Comparison of ENCODE assay signal across 1 cellular context in the genomic region with DNA sequence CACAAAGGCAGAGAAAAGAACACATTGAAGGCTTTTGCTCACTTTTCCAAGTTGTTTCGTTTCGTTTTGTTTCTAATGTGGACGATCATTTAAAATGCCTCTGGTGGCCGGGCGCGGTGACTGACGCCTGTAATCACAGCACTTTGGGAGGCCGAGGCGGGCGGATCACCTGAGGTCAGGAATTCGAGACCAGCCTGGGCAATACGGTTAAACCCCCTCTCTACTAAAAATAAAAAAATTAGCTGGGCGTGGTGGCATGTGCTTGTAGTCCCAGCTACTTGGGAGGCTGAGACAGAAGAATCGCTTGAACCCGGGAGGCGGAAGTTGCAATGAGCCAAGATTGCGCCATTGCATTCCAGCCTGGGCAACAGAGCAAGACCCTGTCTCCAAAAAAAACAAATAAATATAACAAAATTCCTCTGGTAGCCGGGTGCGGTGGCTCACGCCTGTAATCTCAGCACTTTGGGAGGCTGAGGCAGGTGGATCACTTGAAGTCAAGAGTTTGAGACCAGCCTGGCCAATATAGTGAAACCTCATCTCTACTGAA.
TF ChIP-seq lines count a peak whose summit lies in the region.

No MANE protein-coding gene starts in this region.

TF ChIP-seq in HepG2, 621 proteins besides CTCF, POLR2A, EP300 and RAD21 (continued from another document):
- TF ChIP-seq ELF4 (CRISPR knock-in tag; IDR thresholded peaks at IDR 0.05; ENCODE audit: borderline replicate concordance): peak; percentile 90; the same call in 1 of the 2 replicates
- peak; percentile 35; the same call in 1 of the 2 replicates for TF ChIP-seq ZNF350 (CRISPR knock-in tag; IDR thresholded peaks at IDR 0.05; ENCODE audit: borderline replicate concordance, low read depth)
- TF ChIP-seq ZBTB38 (CRISPR knock-in tag; IDR thresholded peaks at IDR 0.05): 0 out of 2 replicates have a peak, but pooled peaks have one; percentile 78
- TF ChIP-seq ZBTB4 (CRISPR knock-in tag; IDR thresholded peaks at IDR 0.05; ENCODE audit: borderline replicate concordance): peak; percentile 57; the same call in 1 of the 2 replicates
- TF ChIP-seq ZNF280D (CRISPR knock-in tag; IDR thresholded peaks at IDR 0.05): peak; percentile 43; the same call in 1 of the 2 replicates
- 0 out of 2 replicates have a peak, but pooled peaks have one; percentile 50 for TF ChIP-seq GABPB1 (CRISPR knock-in tag; IDR thresholded peaks at IDR 0.05)
- TF ChIP-seq ZNF138 (CRISPR knock-in tag; IDR thresholded peaks at IDR 0.05; ENCODE audit: low read depth): peak; percentile 26; the same call in 1 of the 2 replicates
- 0 out of 2 replicates have a peak, but pooled peaks have one; percentile 16 for TF ChIP-seq BORCS8-MEF2B (CRISPR knock-in tag; IDR thresholded peaks at IDR 0.05)
- TF ChIP-seq ZMYM2 (CRISPR knock-in tag; IDR thresholded peaks at IDR 0.05): peak; percentile 78
- 0 out of 2 replicates have a peak, but pooled peaks have one; percentile 26 for TF ChIP-seq POLR2AphosphoS5 (IDR thresholded peaks at IDR 0.05; ENCODE audit: low read depth, low read length)
